16 cellular contexts compared by ENCODE assay signal in the genomic region with DNA sequence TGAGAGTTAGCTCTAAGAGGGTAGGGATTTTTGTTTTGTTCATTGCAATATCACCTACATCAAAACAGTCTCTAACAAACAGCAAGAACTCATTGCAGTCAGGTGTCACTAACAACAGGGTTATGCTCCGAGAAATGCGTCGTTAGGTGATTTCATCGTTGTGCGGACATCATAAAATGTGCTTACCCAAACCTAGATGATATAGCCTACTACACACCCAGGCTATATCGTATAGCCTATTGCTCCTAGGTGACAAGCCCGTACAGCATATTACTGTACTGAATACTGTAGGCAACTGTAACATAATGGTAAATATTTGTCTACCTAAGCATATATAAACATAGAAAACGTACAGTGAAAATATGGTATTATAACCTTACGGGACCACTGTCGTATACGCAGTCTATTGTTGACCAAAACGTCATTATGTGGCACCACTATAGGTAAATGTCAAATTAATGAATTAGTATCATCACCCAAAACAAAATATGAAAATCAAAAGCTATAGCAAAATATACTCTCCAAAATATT.
"Had no signal": no experiment of that assay in that cellular context is flagged by ENCODE, and none has a peak within 500 bp of the region (broad histone marks: within the 10 kb centered on the region; RNA-seq: fewer than 3 reads in every experiment).

No MANE protein-coding gene starts in this region.

- H3K36me3 ChIP-seq: colonic mucosa, heart left ventricle, ovary, tibial artery, upper lobe of right lung had no signal

- H3K4me1 ChIP-seq: colonic mucosa, tibial artery, upper lobe of right lung had no signal

- H3K27me3 ChIP-seq: colonic mucosa, ovary, tibial artery, upper lobe of right lung had no signal

- H3K27ac Mint-ChIP-seq: endodermal cell, natural killer cell had no signal

- H3K27ac ChIP-seq: colonic mucosa, heart left ventricle, ovary, tibial artery, upper lobe of right lung had no signal

- H3K4me1 Mint-ChIP-seq: endodermal cell had no signal

- H3K4me2 ChIP-seq: smooth muscle cell had no signal

- H3K4me3 ChIP-seq: colonic mucosa, heart left ventricle, ovary, smooth muscle cell, tibial artery, upper lobe of right lung had no signal

- H3K9me3 Mint-ChIP-seq: natural killer cell; neural crest cell; stimulated activated naive CD8-positive, alpha-beta T cell treated with anti-CD3 and anti-CD28 coated beads, Interleukin-15, Interleukin-2, amounts not matched to agents 100 ng/mL and 50 ng/mL, for 24 hours had no signal

- H3K27me3 Mint-ChIP-seq: stimulated activated naive CD8-positive, alpha-beta T cell treated with anti-CD3 and anti-CD28 coated beads, Interleukin-15, Interleukin-2, amounts not matched to agents 100 ng/mL and 50 ng/mL, for 24 hours had no signal

- H3K9me3 ChIP-seq: colonic mucosa, ovary, upper lobe of right lung had no signal

- H3K4me3 Mint-ChIP-seq: endodermal cell; natural killer cell; neural crest cell; stimulated activated naive CD8-positive, alpha-beta T cell treated with anti-CD3 and anti-CD28 coated beads, Interleukin-15, Interleukin-2, amounts not matched to agents 100 ng/mL and 50 ng/mL, for 24 hours had no signal

- DNase-seq: colonic mucosa; effector CD4-positive, alpha-beta T cell; endodermal cell; foreskin melanocyte; heart left ventricle; hippocampal formation; natural killer cell; nucleus accumbens; ovary; right cardiac atrium; stimulated activated CD4-positive, alpha-beta T cell treated with anti-CD3 and anti-CD28 coated beads, Interleukin-2, amount 100 ng/mL, for 48 hours; tibial artery; upper lobe of right lung had no signal

- H3K36me3 Mint-ChIP-seq: natural killer cell had no signal

- ATAC-seq: heart left ventricle, natural killer cell, right cardiac atrium, upper lobe of right lung had no signal
